Comparison of ENCODE assay signal across 9 cellular contexts in genomic region chr22:37696657-37697539, GRCh38. TPM values are rescaled to one million over a fixed set of nuclear protein-coding genes. Genes with fewer than 3 reads are reported as not detected.
A peak's percentile ranks its signal among the peaks of the same experiment; 100 is the strongest.
DNase-seq lines count a peak whose midpoint lies in the region; ATAC-seq and TF ChIP-seq lines count a peak whose summit lies in the region.
"Had no signal": no experiment of that assay in that cellular context is flagged by ENCODE, and none has a peak within 500 bp of the region (broad histone marks: within the 10 kb centered on the region; RNA-seq: fewer than 3 reads in every experiment).

TRIOBP (plus strand) TSS chr22:37697048; CDS start chr22:37701366, 4,318 bp downstream.

- H3K9me1 ChIP-seq in IMR-90 (ENCODE audit: insufficient read depth, low read length): peaks cover 15% of the 10 kb centered on the region; the same call in 1 of the 2 replicates

- peak; percentile 44 for TF ChIP-seq RAD21 in IMR-90 (IDR thresholded peaks at IDR 0.05; ENCODE audit: low read length)

- H3K4ac ChIP-seq in IMR-90 (ENCODE audit: low read depth, low read length) (peak within 1 kb of the TSS; percentile 58), neuronal stem cell (ENCODE audit: low read length) (no peak within 1 kb of the TSS)

- no peaks in the 10 kb centered on the region for H3K9me3 ChIP-seq in IMR-90 (ENCODE audit: control insufficient read depth, insufficient read depth, low read length)
- no peaks in the 10 kb centered on the region for H3K9me3 ChIP-seq in neuronal stem cell (replicated peaks in 1 of 2; ENCODE audit: control insufficient read depth in 2 of 2, insufficient read depth in 1 of 2, low read depth in 1 of 2, low read length in 2 of 2)

- H3K79me1 ChIP-seq in IMR-90 (ENCODE audit: low read depth in 1 of 2, low read length in 2 of 2) (peaks cover 0 to 18% of the 10 kb centered on the region in 2 experiments; a peak in 2 of 4 replicates), neuronal stem cell (ENCODE audit: low read depth, low read length) (no peaks in the 10 kb centered on the region)

- H3K23ac ChIP-seq in IMR-90 (ENCODE audit: low read depth, low read length) (peak within 1 kb of the TSS; percentile 72; the same call in 1 of the 2 replicates), neuronal stem cell (ENCODE audit: low read depth, low read length, poor library complexity) (peak within 1 kb of the TSS; percentile 31)

- no TSS peak for BruUV-seq in IMR-90 (replicated peaks; lab: Mats Ljungman, UMichigan)

- peak within 1 kb of the TSS; percentile 75 for H2AK5ac ChIP-seq in IMR-90 (ENCODE audit: low read depth, low read length)
- H2AK5ac ChIP-seq in neuronal stem cell (ENCODE audit: low read depth, low read length): peak within 1 kb of the TSS; percentile 71

- no CpG with 5 or more reads among the region's 39 CpGs for WGBS in IMR-90 (ENCODE audit: extremely low coverage in 2 of 2, insufficient read length in 1 of 2), 2 experiments
- no CpG with 5 or more reads among the region's 39 CpGs for WGBS in neuronal stem cell (ENCODE audit: extremely low coverage in 2 of 2, insufficient read length in 2 of 2, insufficient replicate concordance in 1 of 2), 2 donors

- H3K14ac ChIP-seq in IMR-90 (replicated peaks; ENCODE audit: low read depth, low read length) (peak within 1 kb of the TSS; percentile 88), neuronal stem cell (ENCODE audit: low read length) (no peak within 1 kb of the TSS)

- POLR2A ChIA-PET in BJ (lab: Charles Lee) (interaction anchor here (1.0 kb wide), 1 partner anchor 39 kb away, joined by 4 read pairs; the partner anchor contains the start of gene PDXP), IMR-90 (lab: Charles Lee; ENCODE audit: unreplicated experiment) (interaction anchor here (0.6 kb wide), 2 partner anchors 9 to 111 kb away, joined by 5 to 10 read pairs; no protein-coding TSS in a partner anchor)

- H3K56ac ChIP-seq in IMR-90 (ENCODE audit: extremely low read depth, insufficient read depth, low read length): no peak within 1 kb of the TSS

- dilution Hi-C loops in IMR-90 (cut with HindIII; ENCODE audit: low sequenced_read_pairs, unreplicated experiment): no loop called here

- peak; percentile 71 for DNase-seq in BJ (ENCODE audit: low read depth)
- peak; percentile 91 for DNase-seq in IMR-90
- peak; percentile 82 for DNase-seq in SK-MEL-5 (ENCODE audit: low read depth, low spot score)
- DNase-seq in activated naive CD4-positive, alpha-beta T cell (lab: John Stamatoyannopoulos, UW): peak; percentile 51 to 78 (median 65)
- DNase-seq in foreskin melanocyte: peak; percentile 93
- peak; percentile 96 for DNase-seq in neuronal stem cell (ENCODE audit: low spot score)
- DNase-seq in stromal cell of bone marrow (ENCODE audit: low read depth): peak; percentile 89

- peak within 1 kb of the TSS; percentile 53; the same call in 1 of the 2 replicates for H2BK120ac ChIP-seq in IMR-90 (ENCODE audit: low read depth, low read length)
- H2BK120ac ChIP-seq in neuronal stem cell (ENCODE audit: low read depth, low read length): no peak within 1 kb of the TSS

- TF ChIP-seq CTCF in BJ (IDR thresholded peaks at IDR 0.05; ENCODE audit: insufficient read depth, low read depth, low read length): peak; percentile 73
- peak; percentile 53 for TF ChIP-seq CTCF in IMR-90 (conservative IDR thresholded peaks at IDR 0.05; ENCODE audit: low read depth, low read length)

- peaks cover 9% of the 10 kb centered on the region for H3K36me3 ChIP-seq in BJ (ENCODE audit: control insufficient read depth, insufficient read depth, low read length)
- peaks cover 6% of the 10 kb centered on the region for H3K36me3 ChIP-seq in IMR-90 (ENCODE audit: control insufficient read depth, insufficient read depth, low read length)
- peaks cover 5 to 36% of the 10 kb centered on the region in 2 donors for H3K36me3 ChIP-seq in neuronal stem cell (replicated peaks in 1 of 2; ENCODE audit: control insufficient read depth in 2 of 2, insufficient read depth in 2 of 2, low read length in 2 of 2)

- H2BK5ac ChIP-seq in IMR-90 (ENCODE audit: low read depth, low read length, poor library complexity, severe bottlenecking) (peak within 1 kb of the TSS; percentile 15), neuronal stem cell (ENCODE audit: low read length) (peak within 1 kb of the TSS; percentile 29)

- CTCF ChIA-PET in BJ (lab: Yijun Ruan, JAX): interaction anchor here (0.7 to 3.1 kb wide), 7 partner anchors 9 to 95 kb away, joined by 3 to 13 read pairs (median 5); partner anchors contain the start of gene NOL12
- CTCF ChIA-PET in IMR-90 (lab: Yijun Ruan, JAX): interaction anchor here (0.7 kb wide), 1 partner anchor 54 kb away, joined by 3 read pairs; no protein-coding TSS in a partner anchor

- H4K20me1 ChIP-seq in IMR-90 (ENCODE audit: insufficient read depth, low read length): no peaks in the 10 kb centered on the region

- H3K4me2 ChIP-seq in IMR-90 (ENCODE audit: low read depth, low read length) (peak within 1 kb of the TSS; percentile 38), neuronal stem cell (ENCODE audit: insufficient read depth, low read length, poor library complexity, severe bottlenecking) (peak within 1 kb of the TSS; percentile 71)

- peak within 1 kb of the TSS; percentile 40; the same call in 1 of the 2 replicates for H3K9ac ChIP-seq in IMR-90 (ENCODE audit: low read depth, low read length)
- peak within 1 kb of the TSS; percentile 9 for H3K9ac ChIP-seq in neuronal stem cell (ENCODE audit: low read depth, low read length, poor library complexity)

- H2BK15ac ChIP-seq in IMR-90 (ENCODE audit: low read depth, low read length) (peak within 1 kb of the TSS; percentile 47; the same call in 1 of the 3 replicates), neuronal stem cell (ENCODE audit: low read length) (no peak within 1 kb of the TSS)

- intact Hi-C loops in IMR-90 (cut with micrococcal nuclease): loop anchor here (5.0 kb wide), 1 partner anchor 45 kb away; no protein-coding TSS in a partner anchor

- H4K8ac ChIP-seq in IMR-90 (ENCODE audit: low read depth in 2 of 2, low read length in 2 of 2): peak within 1 kb of the TSS; percentile 50 to 82; a peak in 3 of 4 replicates
- no peak within 1 kb of the TSS for H4K8ac ChIP-seq in neuronal stem cell (ENCODE audit: low read depth, low read length)

- H4K91ac ChIP-seq in IMR-90 (ENCODE audit: insufficient read depth, low read depth, low read length): peak within 1 kb of the TSS; percentile 21; the same call in 1 of the 2 replicates
- H4K91ac ChIP-seq in neuronal stem cell (ENCODE audit: low read depth, low read length, poor library complexity): no peak within 1 kb of the TSS

- peak within 1 kb of the TSS; percentile 14 for H2BK12ac ChIP-seq in neuronal stem cell (ENCODE audit: low read length)

- H3K4me3 ChIP-seq in BJ (ENCODE audit: low read depth, low read length) (peak within 1 kb of the TSS; percentile 13; the same call in 1 of the 2 replicates), IMR-90 (ENCODE audit: insufficient read depth, low read depth, low read length) (peak within 1 kb of the TSS; percentile 22; the same call in 1 of the 2 replicates), neuronal stem cell (ENCODE audit: low read length in 2 of 2) (peak within 1 kb of the TSS; percentile 45 to 71)

- TF ChIP-seq POLR2A in IMR-90 (IDR thresholded peaks at IDR 0.05; ENCODE audit: low read depth, low read length): no peak

- peak within 1 kb of the TSS; percentile 95 for H2AK9ac ChIP-seq in IMR-90 (replicated peaks; ENCODE audit: low read depth, low read length, poor library complexity)

- H3K27ac ChIP-seq in IMR-90 (ENCODE audit: insufficient read depth, low read length): no peak within 1 kb of the TSS
- no peak within 1 kb of the TSS for H3K27ac ChIP-seq in neuronal stem cell (replicated peaks; ENCODE audit: low read length)
- H3K27ac ChIP-seq: HL-60 had no signal

- in situ Hi-C loops in IMR-90 (cut with MboI; ENCODE audit: low sequenced_read_pairs) (no loop called here), SK-MEL-5 (cut with HindIII; ENCODE audit: low pct_unique_long_range_greater_than_20kb, low sequenced_read_pairs) (no loop called here)

- H2AFZ ChIP-seq in IMR-90 (replicated peaks; ENCODE audit: low read length, poor library complexity) (peak within 1 kb of the TSS; percentile 94), neuronal stem cell (ENCODE audit: low read length) (peak within 1 kb of the TSS; percentile 85)

- H4K5ac ChIP-seq in IMR-90 (ENCODE audit: low read depth, low read length): no peak within 1 kb of the TSS; the same call in 1 of the 2 replicates

- ATAC-seq in GM19468 (IDR thresholded peaks at IDR 0.05; ENCODE audit: extremely low read depth, unreplicated experiment) (peak; percentile 80), IMR-90 (ENCODE audit: low read depth) (peak; percentile 100)

- peak within 1 kb of the TSS; percentile 0; the same call in 1 of the 2 replicates for H3K18ac ChIP-seq in IMR-90 (ENCODE audit: low read depth, low read length)
- H3K18ac ChIP-seq in neuronal stem cell (ENCODE audit: low read length): peak within 1 kb of the TSS; percentile 81

- H3K4me1 ChIP-seq in IMR-90 (ENCODE audit: control insufficient read depth, insufficient read depth, low read length): peaks cover 8% of the 10 kb centered on the region
- H3K4me1 ChIP-seq in neuronal stem cell (ENCODE audit: control insufficient read depth in 2 of 2, insufficient read depth in 1 of 2, low read depth in 1 of 2, low read length in 2 of 2): peaks cover 8 to 15% of the 10 kb centered on the region in 2 donors

- H2BK20ac ChIP-seq in IMR-90 (ENCODE audit: low read depth, low read length): peak within 1 kb of the TSS; percentile 3

- no peaks in the 10 kb centered on the region for H3K27me3 ChIP-seq in BJ (ENCODE audit: control insufficient read depth, insufficient read depth, low read length)
- no peaks in the 10 kb centered on the region for H3K27me3 ChIP-seq in IMR-90 (ENCODE audit: control insufficient read depth, insufficient read depth, low read length)
- H3K27me3 ChIP-seq in neuronal stem cell (ENCODE audit: control insufficient read depth in 3 of 3, insufficient read depth in 3 of 3, low read depth in 1 of 3, low read length in 3 of 3): no peaks in the 10 kb centered on the region

TF ChIP-seq in IMR-90, 13 proteins besides CTCF, POLR2A, EP300 and RAD21 (continues in another document):
- TF ChIP-seq RFX5 (IDR thresholded peaks at IDR 0.05; ENCODE audit: low read depth, low read length): no peak
- TF ChIP-seq CEBPB (IDR thresholded peaks at IDR 0.05; ENCODE audit: low read depth, low read length): no peak
- TF ChIP-seq MAZ (IDR thresholded peaks at IDR 0.05; ENCODE audit: borderline replicate concordance, low read depth, low read length): peak; percentile 82

RNA-seq across cellular contexts. Expression of gene TRIOBP, which starts in this region (rescaled TPM):
- polyA plus RNA-seq in BJ (2011; rRNA removed) (52.0 and 73.9 TPM in 2 replicates), IMR-90 (2012; rRNA removed) (65.5 and 69.8 TPM in 2 replicates)
- 86.6 and 99.0 TPM in 2 replicates for polyA minus RNA-seq in BJ (2011; rRNA and poly(A)+ RNA removed)
- 46.4 and 47.5 TPM in 2 replicates for total RNA-seq in IMR-90 (2012; rRNA removed)
- polyA plus RNA-seq in IMR-90 (2012; cell fraction: cytosol; rRNA removed): 66.8 and 79.6 TPM in 2 replicates
- 42.7 and 68.1 TPM in 2 replicates for polyA plus RNA-seq in IMR-90 (2012; cell fraction: nucleus; rRNA removed; ENCODE audit: low replicate concordance)
- 22.4 and 25.6 TPM in 2 replicates for total RNA-seq in SK-MEL-5 (2014; rRNA removed; shearing (Covaris generic))
- 55.2 and 56.9 TPM in 2 replicates for polyA plus RNA-seq in SK-MEL-5 (2015; cell fraction: cytosol; rRNA removed)
- 39.7 and 54.7 TPM in 2 replicates for polyA plus RNA-seq in SK-MEL-5 (2015; cell fraction: nucleus; rRNA removed)
- 17.8 TPM for polyA plus RNA-seq in neuronal stem cell (2013, experiment 1 of 2)
- polyA plus RNA-seq in neuronal stem cell (2013, experiment 2 of 2): 17.3 TPM
